Comparison of ENCODE assay signal across 25 cellular contexts in genomic region chr15:83299462-83299861, GRCh38. TPM values are rescaled to one million over a fixed set of nuclear protein-coding genes. Genes with fewer than 3 reads are reported as not detected.
DNase-seq lines count a peak whose midpoint lies in the region; ATAC-seq, FAIRE-seq and TF ChIP-seq lines count a peak whose summit lies in the region.
"Had no signal": no experiment of that assay in that cellular context is flagged by ENCODE, and none has a peak within 500 bp of the region (broad histone marks: within the 10 kb centered on the region; RNA-seq: fewer than 3 reads in every experiment).

No MANE protein-coding gene starts in this region.

- peaks cover 11% of the 10 kb centered on the region for H3K4me1 Mint-ChIP-seq in GM23338
- H3K4me1 Mint-ChIP-seq: CD8-positive, alpha-beta memory T cell had no signal

- H3K36me3 ChIP-seq in GM23338 (ENCODE audit: insufficient read depth): no peaks in the 10 kb centered on the region
- H3K36me3 ChIP-seq: BLaER1 treated with 17β-estradiol and CSF1 and Interleukin-3, amounts not matched to agents 10 nM and 100 nM had no signal

- H3K9me2 ChIP-seq in GM23338 (ENCODE audit: insufficient read depth): no peaks in the 10 kb centered on the region; the same call in none of the 2 replicates
- H3K9me2 ChIP-seq: SK-N-SH had no signal

- no peak for FAIRE-seq in HTR-8/SVneo (lab: Jason Lieb, UNC)
- FAIRE-seq: D721Med, GM12891, GM18507 had no signal

- H3K27ac ChIP-seq in GM23338 (ENCODE audit: low read depth): no peak overlapping the region
- H3K27ac ChIP-seq: A549; BLaER1 treated with 17β-estradiol and CSF1 and Interleukin-3, amounts not matched to agents 10 nM and 100 nM had no signal

- no peaks in the 10 kb centered on the region for H3K36me3 Mint-ChIP-seq in GM23338 (ENCODE audit: low read depth)
- H3K36me3 Mint-ChIP-seq: CD8-positive, alpha-beta memory T cell had no signal

- no peaks in the 10 kb centered on the region for H3K79me2 ChIP-seq in GM23338 (replicated peaks; ENCODE audit: insufficient read depth)

- no peaks in the 10 kb centered on the region for H3K27me3 ChIP-seq in GM23338 (ENCODE audit: insufficient read depth)
- H3K27me3 ChIP-seq: BLaER1 treated with 17β-estradiol and CSF1 and Interleukin-3, amounts not matched to agents 10 nM and 100 nM had no signal

- no peaks in the 10 kb centered on the region for H3F3A ChIP-seq in GM23338 (replicated peaks; ENCODE audit: low read depth)

- no peaks in the 10 kb centered on the region; the same call in 1 of the 3 replicates for H3K9me3 Mint-ChIP-seq in GM23338
- H3K9me3 Mint-ChIP-seq: HFFc6 had no signal

- no peaks in the 10 kb centered on the region for H4K20me1 ChIP-seq in GM23338 (replicated peaks; ENCODE audit: insufficient read depth)
- H4K20me1 ChIP-seq: BLaER1 treated with 17β-estradiol and CSF1 and Interleukin-3, amounts not matched to agents 10 nM and 100 nM had no signal

- no peak for TF ChIP-seq CTCF in GM23338 (conservative IDR thresholded peaks at IDR 0.05; ENCODE audit: low read depth in 2 of 2)

- peaks cover 6% of the 10 kb centered on the region; the same call in 1 of the 2 replicates for H3K4me1 ChIP-seq in GM23338 (ENCODE audit: insufficient read depth)
- H3K4me1 ChIP-seq: A549 had no signal

- peak; percentile 71 for ATAC-seq in GM23338
- ATAC-seq: A549, PC-3 had no signal

- H3K4me2 ChIP-seq in GM23338: no peak overlapping the region
- H3K4me2 ChIP-seq: A549; BLaER1 treated with 17β-estradiol and CSF1 and Interleukin-3, amounts not matched to agents 10 nM and 100 nM; SK-N-SH had no signal

- no peak overlapping the region for H3K4me3 Mint-ChIP-seq in GM23338
- H3K4me3 Mint-ChIP-seq: CD8-positive, alpha-beta memory T cell; HFFc6 had no signal

- H3K4me3 ChIP-seq in GM23338: no peak overlapping the region
- H3K4me3 ChIP-seq: A549; BLaER1 treated with 17β-estradiol and CSF1 and Interleukin-3, amounts not matched to agents 10 nM and 100 nM had no signal

- H2AFZ ChIP-seq in GM23338: peak overlapping the region; percentile 95; the same call in 1 of the 2 replicates

- no peaks in the 10 kb centered on the region for H3K27me3 Mint-ChIP-seq in GM23338 (ENCODE audit: insufficient read depth, low read depth, poor library complexity)

- H3K27ac Mint-ChIP-seq in GM23338: 0 out of 2 replicates have a peak overlapping the region, but pooled peaks have one; percentile 10
- H3K27ac Mint-ChIP-seq: CD8-positive, alpha-beta memory T cell; HFFc6 had no signal

- DNase-seq in NCI-H748 (lab: John Stamatoyannopoulos, UW; ENCODE audit: unreplicated experiment) (peak; percentile 23), NCI-H748 treated with DMSO at 0.1 percent for 48 hours (lab: John Stamatoyannopoulos, UW) (no peak), GM23338 (ENCODE audit: low spot score) (no peak), NCI-H446 treated with DMSO at 0.1 percent for 48 hours (lab: John Stamatoyannopoulos, UW) (peak; percentile 24), left kidney (ENCODE audit: low read depth, low spot score) (peak; percentile 40), HTR-8/SVneo (ENCODE audit: insufficient read length, low spot score) (no peak), NCI-H146 (lab: John Stamatoyannopoulos, UW) (no peak), NAMALWA (ENCODE audit: low spot score) (no peak)
- DNase-seq: CD8-positive, alpha-beta memory T cell; DND-41; GF-D8; HFFc6; MM.1S; NCI-H1105; NCI-H187 treated with DMSO at 0.1 percent for 48 hours; NCI-H510A treated with DMSO at 0.1 percent for 48 hours; PC-3; SK-N-SH; T-helper 1 cell had no signal

TF ChIP-seq in GM23338, 12 proteins besides CTCF, POLR2A, EP300 and RAD21 (continues in another document):
- TF ChIP-seq EZH2phosphoT487 (IDR thresholded peaks at IDR 0.05; ENCODE audit: unreplicated experiment) (no peak), REST (IDR thresholded peaks at IDR 0.05; ENCODE audit: unreplicated experiment) (no peak), CREB1 (CRISPR knock-in tag; IDR thresholded peaks at IDR 0.05; ENCODE audit: low read depth) (no peak), JUNB (IDR thresholded peaks at IDR 0.05; ENCODE audit: unreplicated experiment) (no peak), NANOG (IDR thresholded peaks at IDR 0.05; ENCODE audit: borderline replicate concordance) (no peak), STAT1 (IDR thresholded peaks at IDR 0.05; ENCODE audit: unreplicated experiment) (no peak), EZH2 (IDR thresholded peaks at IDR 0.05; ENCODE audit: low read depth, unreplicated experiment) (no peak), ZNF331 (CRISPR knock-in tag; IDR thresholded peaks at IDR 0.05; ENCODE audit: low read depth) (no peak)

RNA-seq across cellular contexts. Expression of gene BNC1, which starts 15.0 kb away (rescaled TPM):
- total RNA-seq in GM23338 (2014; rRNA removed; shearing (Covaris generic)): 1.1 and 1.6 TPM in 2 replicates
- polyA plus RNA-seq in GM23338 (2016; fragmentation: Nextera tagmentation; extraction: Ambion mirVana): 0.26 and 0.28 TPM in 2 replicates
- total RNA-seq: CD8-positive, alpha-beta memory T cell; H4 had no signal
- polyA plus RNA-seq: CD8-positive, alpha-beta memory T cell; SK-N-SH had no signal

Comparison
In these comparisons a context has a peak if more than half of its experiments do, and no peak if none do; other contexts are left out.
1. DNase-seq: peak in NCI-H748 (single experiment), NCI-H446 treated with DMSO at 0.1 percent for 48 hours (single experiment) and left kidney (single experiment); none in NCI-H748 treated with DMSO at 0.1 percent for 48 hours (single experiment), GM23338 (single experiment), HTR-8/SVneo (single experiment), NCI-H146 (single experiment) and NAMALWA (single experiment).